Comparison of ENCODE assay signal across 1 cellular context in the genomic region with DNA sequence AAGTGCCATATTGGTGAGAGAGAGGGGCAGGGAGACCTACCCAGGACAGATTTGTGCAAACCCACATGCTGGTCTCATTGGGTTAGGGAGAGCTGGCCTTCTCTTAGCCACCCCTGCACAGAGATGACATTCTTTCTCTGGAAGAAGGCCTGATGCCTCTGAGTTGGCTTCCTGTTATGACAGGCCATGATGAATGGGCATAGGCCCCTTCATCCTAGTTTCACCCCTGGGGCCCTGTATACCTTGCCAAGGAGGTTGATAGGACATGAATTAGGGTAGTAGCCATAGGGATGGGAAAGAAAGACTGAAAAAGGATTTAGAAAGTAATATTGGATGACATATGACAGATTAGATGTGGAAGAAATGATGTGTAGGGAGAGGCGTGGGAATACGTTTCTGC.
A peak's percentile ranks its signal among the peaks of the same experiment; 100 is the strongest.
TF ChIP-seq lines count a peak whose summit lies in the region.

No MANE protein-coding gene starts in this region.

TF ChIP-seq in K562, 482 proteins besides CTCF, POLR2A, EP300 and RAD21 (continued from another document):
- TF ChIP-seq, protein P1, sequence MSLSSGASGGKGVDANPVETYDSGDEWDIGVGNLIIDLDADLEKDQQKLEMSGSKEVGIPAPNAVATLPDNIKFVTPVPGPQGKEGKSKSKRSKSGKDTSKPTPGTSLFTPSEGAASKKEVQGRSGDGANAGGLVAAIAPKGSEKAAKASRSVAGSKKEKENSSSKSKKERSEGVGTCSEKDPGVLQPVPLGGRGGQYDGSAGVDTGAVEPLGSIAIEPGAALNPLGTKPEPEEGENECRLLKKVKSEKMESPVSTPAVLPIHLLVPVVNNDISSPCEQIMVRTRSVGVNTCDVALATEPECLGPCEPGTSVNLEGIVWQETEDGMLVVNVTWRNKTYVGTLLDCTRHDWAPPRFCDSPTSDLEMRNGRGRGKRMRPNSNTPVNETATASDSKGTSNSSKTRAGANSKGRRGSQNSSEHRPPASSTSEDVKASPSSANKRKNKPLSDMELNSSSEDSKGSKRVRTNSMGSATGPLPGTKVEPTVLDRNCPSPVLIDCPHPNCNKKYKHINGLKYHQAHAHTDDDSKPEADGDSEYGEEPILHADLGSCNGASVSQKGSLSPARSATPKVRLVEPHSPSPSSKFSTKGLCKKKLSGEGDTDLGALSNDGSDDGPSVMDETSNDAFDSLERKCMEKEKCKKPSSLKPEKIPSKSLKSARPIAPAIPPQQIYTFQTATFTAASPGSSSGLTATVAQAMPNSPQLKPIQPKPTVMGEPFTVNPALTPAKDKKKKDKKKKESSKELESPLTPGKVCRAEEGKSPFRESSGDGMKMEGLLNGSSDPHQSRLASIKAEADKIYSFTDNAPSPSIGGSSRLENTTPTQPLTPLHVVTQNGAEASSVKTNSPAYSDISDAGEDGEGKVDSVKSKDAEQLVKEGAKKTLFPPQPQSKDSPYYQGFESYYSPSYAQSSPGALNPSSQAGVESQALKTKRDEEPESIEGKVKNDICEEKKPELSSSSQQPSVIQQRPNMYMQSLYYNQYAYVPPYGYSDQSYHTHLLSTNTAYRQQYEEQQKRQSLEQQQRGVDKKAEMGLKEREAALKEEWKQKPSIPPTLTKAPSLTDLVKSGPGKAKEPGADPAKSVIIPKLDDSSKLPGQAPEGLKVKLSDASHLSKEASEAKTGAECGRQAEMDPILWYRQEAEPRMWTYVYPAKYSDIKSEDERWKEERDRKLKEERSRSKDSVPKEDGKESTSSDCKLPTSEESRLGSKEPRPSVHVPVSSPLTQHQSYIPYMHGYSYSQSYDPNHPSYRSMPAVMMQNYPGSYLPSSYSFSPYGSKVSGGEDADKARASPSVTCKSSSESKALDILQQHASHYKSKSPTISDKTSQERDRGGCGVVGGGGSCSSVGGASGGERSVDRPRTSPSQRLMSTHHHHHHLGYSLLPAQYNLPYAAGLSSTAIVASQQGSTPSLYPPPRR (CRISPR knock-in tag; IDR thresholded peaks at IDR 0.05; ENCODE audit: borderline replicate concordance), result no peak
- TF ChIP-seq NR1H2 (CRISPR knock-in tag; IDR thresholded peaks at IDR 0.05) (no peak), STAG1 (CRISPR knock-in tag; IDR thresholded peaks at IDR 0.05; ENCODE audit: borderline replicate concordance) (no peak), DIDO1 (tag; IDR thresholded peaks at IDR 0.05; ENCODE audit: low read depth) (no peak), SRF (CRISPR knock-in tag; IDR thresholded peaks at IDR 0.05) (no peak), MEIS2 (IDR thresholded peaks at IDR 0.05; ENCODE audit: partially characterized antibody) (peak; percentile 84), ZBTB43 (CRISPR knock-in tag; IDR thresholded peaks at IDR 0.05) (no peak), MED1 (CRISPR knock-in tag; IDR thresholded peaks at IDR 0.05; ENCODE audit: borderline replicate concordance) (no peak), RFX7 (CRISPR knock-in tag; IDR thresholded peaks at IDR 0.05) (no peak), CEBPB (tag; IDR thresholded peaks at IDR 0.05) (no peak), ZFP36 (IDR thresholded peaks at IDR 0.05; ENCODE audit: low read depth, low read length, partially characterized antibody) (no peak), ETV1 (tag; conservative IDR thresholded peaks at IDR 0.05; ENCODE audit: low read depth) (peak; percentile 61)
- TF ChIP-seq, protein P2, sequence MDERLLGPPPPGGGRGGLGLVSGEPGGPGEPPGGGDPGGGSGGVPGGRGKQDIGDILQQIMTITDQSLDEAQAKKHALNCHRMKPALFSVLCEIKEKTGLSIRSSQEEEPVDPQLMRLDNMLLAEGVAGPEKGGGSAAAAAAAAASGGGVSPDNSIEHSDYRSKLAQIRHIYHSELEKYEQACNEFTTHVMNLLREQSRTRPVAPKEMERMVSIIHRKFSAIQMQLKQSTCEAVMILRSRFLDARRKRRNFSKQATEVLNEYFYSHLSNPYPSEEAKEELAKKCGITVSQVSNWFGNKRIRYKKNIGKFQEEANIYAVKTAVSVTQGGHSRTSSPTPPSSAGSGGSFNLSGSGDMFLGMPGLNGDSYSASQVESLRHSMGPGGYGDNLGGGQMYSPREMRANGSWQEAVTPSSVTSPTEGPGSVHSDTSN (CRISPR knock-in tag; IDR thresholded peaks at IDR 0.05; ENCODE audit: low read depth), result no peak
- TF ChIP-seq, protein P2 (tag; conservative IDR thresholded peaks at IDR 0.05; ENCODE audit: low read depth), result peak; percentile 74
- TF ChIP-seq, protein P3, sequence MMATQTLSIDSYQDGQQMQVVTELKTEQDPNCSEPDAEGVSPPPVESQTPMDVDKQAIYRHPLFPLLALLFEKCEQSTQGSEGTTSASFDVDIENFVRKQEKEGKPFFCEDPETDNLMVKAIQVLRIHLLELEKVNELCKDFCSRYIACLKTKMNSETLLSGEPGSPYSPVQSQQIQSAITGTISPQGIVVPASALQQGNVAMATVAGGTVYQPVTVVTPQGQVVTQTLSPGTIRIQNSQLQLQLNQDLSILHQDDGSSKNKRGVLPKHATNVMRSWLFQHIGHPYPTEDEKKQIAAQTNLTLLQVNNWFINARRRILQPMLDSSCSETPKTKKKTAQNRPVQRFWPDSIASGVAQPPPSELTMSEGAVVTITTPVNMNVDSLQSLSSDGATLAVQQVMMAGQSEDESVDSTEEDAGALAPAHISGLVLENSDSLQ (IDR thresholded peaks at IDR 0.05), result peak; percentile 75
